8 cellular contexts compared by ENCODE assay signal in genomic region chr5:88674262-88675158, GRCh38.
DNase-seq lines count a peak whose midpoint lies in the region; ATAC-seq, FAIRE-seq and TF ChIP-seq lines count a peak whose summit lies in the region.

No MANE protein-coding gene starts in this region.

- H3K27ac Mint-ChIP-seq in CD4-positive, CD25-positive, alpha-beta regulatory T cell: no peak overlapping the region
- H3K27ac Mint-ChIP-seq in astrocyte (ENCODE audit: unreplicated experiment): no peak overlapping the region

- DNase-seq in CD4-positive, CD25-positive, alpha-beta regulatory T cell: peak in 1 of 3 donors; percentile 69
- DNase-seq in NCI-H526 treated with DMSO at 0.1 percent for 48 hours (lab: John Stamatoyannopoulos, UW) (peak; percentile 60), astrocyte (ENCODE audit: low read depth) (peak; percentile 80), kidney epithelial cell (ENCODE audit: low read depth) (no peak), stomach (no peak), lower leg skin (ENCODE audit: low spot score in 2 of 2) (no peak)

- peaks cover 91% of the 10 kb centered on the region for H3K27me3 Mint-ChIP-seq in CD4-positive, CD25-positive, alpha-beta regulatory T cell
- peaks cover 73% of the 10 kb centered on the region for H3K27me3 Mint-ChIP-seq in astrocyte (ENCODE audit: low read depth, unreplicated experiment)

- peak overlapping the region; percentile 38 to 81 (median 74) for H3K4me3 Mint-ChIP-seq in CD4-positive, CD25-positive, alpha-beta regulatory T cell
- peak overlapping the region; percentile 79 for H3K4me3 Mint-ChIP-seq in astrocyte (ENCODE audit: unreplicated experiment)

- peaks cover 69% of the 10 kb centered on the region for H3K27me3 ChIP-seq in CD4-positive, CD25-positive, alpha-beta regulatory T cell (ENCODE audit: control insufficient read depth, insufficient read depth, low read length)
- peaks cover 10% of the 10 kb centered on the region for H3K27me3 ChIP-seq in astrocyte (ENCODE audit: insufficient read depth, low read length)
- peaks cover 79% of the 10 kb centered on the region for H3K27me3 ChIP-seq in kidney epithelial cell (ENCODE audit: control insufficient read depth, insufficient read depth, low read length)
- H3K27me3 ChIP-seq in stomach: peaks cover 33 to 100% (median 91%) of the 10 kb centered on the region in 3 donors

- peak overlapping the region; percentile 62 for H3K4me3 ChIP-seq in CD4-positive, CD25-positive, alpha-beta regulatory T cell (ENCODE audit: low read depth, low read length)
- peak overlapping the region; percentile 83 for H3K4me3 ChIP-seq in astrocyte (ENCODE audit: insufficient read depth, low read depth, low read length)
- peak overlapping the region; percentile 33 for H3K4me3 ChIP-seq in kidney epithelial cell (ENCODE audit: low read depth, low read length)
- H3K4me3 ChIP-seq in stomach: peak overlapping the region; percentile 34 to 56 (median 40)
- H3K4me3 ChIP-seq in lower leg skin (ENCODE audit: low read depth, poor library complexity, severe bottlenecking): no peak overlapping the region

- TF ChIP-seq POLR2A in stomach (IDR thresholded peaks at IDR 0.05) (no peak), lower leg skin (IDR thresholded peaks at IDR 0.05) (no peak)

- H3K9ac ChIP-seq in astrocyte (ENCODE audit: low read length): peak overlapping the region; percentile 91

- no peak for TF ChIP-seq EP300 in stomach (IDR thresholded peaks at IDR 0.05)

- peaks cover 12% of the 10 kb centered on the region for H4K20me1 ChIP-seq in astrocyte (ENCODE audit: insufficient read depth, low read length)

- no peak for TF ChIP-seq CTCF in astrocyte (IDR thresholded peaks at IDR 0.05; ENCODE audit: insufficient read depth, low read depth, low read length)
- TF ChIP-seq CTCF in kidney epithelial cell (IDR thresholded peaks at IDR 0.05; ENCODE audit: insufficient read depth, low read length, poor library complexity, severe bottlenecking): no peak
- TF ChIP-seq CTCF in stomach (IDR thresholded peaks at IDR 0.05): no peak
- TF ChIP-seq CTCF in lower leg skin (IDR thresholded peaks at IDR 0.05): no peak

- H3K4me2 ChIP-seq in astrocyte (ENCODE audit: low read length): peak overlapping the region; percentile 91

- intact Hi-C loops in stomach (cut with DNase I; ENCODE audit: low total_unique reads): loop anchor here (10.0 kb wide), 1 partner anchor 540 kb away; no protein-coding TSS in a partner anchor
- intact Hi-C loops in lower leg skin (cut with DNase I; ENCODE audit: low total_unique reads): no loop called here

- H3K27ac ChIP-seq in CD4-positive, CD25-positive, alpha-beta regulatory T cell (ENCODE audit: insufficient read depth, low read length, poor library complexity, severe bottlenecking): no peak overlapping the region
- peak overlapping the region; percentile 93 for H3K27ac ChIP-seq in astrocyte (ENCODE audit: low read depth, low read length)
- peak overlapping the region in 2 of 5 donors; percentile 11 to 36 for H3K27ac ChIP-seq in stomach

- peaks cover 88% of the 10 kb centered on the region for H3K79me2 ChIP-seq in astrocyte (ENCODE audit: insufficient read depth, low read length)

- peaks cover 7 to 41% (median 19%) of the 10 kb centered on the region in 4 donors for H3K4me1 Mint-ChIP-seq in CD4-positive, CD25-positive, alpha-beta regulatory T cell
- peaks cover 18% of the 10 kb centered on the region for H3K4me1 Mint-ChIP-seq in astrocyte (ENCODE audit: low read depth, unreplicated experiment)

- peak overlapping the region; percentile 72 for H2AFZ ChIP-seq in astrocyte (ENCODE audit: low read depth, low read length)

- ATAC-seq in CD4-positive, CD25-positive, alpha-beta regulatory T cell (ENCODE audit: low read depth in 2 of 2): peak in 1 of 2 donors; percentile 38
- ATAC-seq in GM18870 (IDR thresholded peaks at IDR 0.05; ENCODE audit: unreplicated experiment) (peak; percentile 46), HG03095 (IDR thresholded peaks at IDR 0.05; ENCODE audit: unreplicated experiment) (peak; percentile 67)

- FAIRE-seq in astrocyte (lab: Jason Lieb, UNC): no peak

- 2 to 4% (median 4%) methylated on average over 46 to 87 of the region's 87 CpGs for WGBS in stomach, 5 donors
- 0 to 2% methylated on average over 35 to 79 of the region's 87 CpGs for WGBS in lower leg skin, 2 donors

- peaks cover 0 to 22% (median 3%) of the 10 kb centered on the region in 7 donors for H3K9me3 Mint-ChIP-seq in CD4-positive, CD25-positive, alpha-beta regulatory T cell
- no peaks in the 10 kb centered on the region for H3K9me3 Mint-ChIP-seq in astrocyte (ENCODE audit: unreplicated experiment)

- peaks cover 2 to 12% of the 10 kb centered on the region in 2 experiments for H3K9me3 ChIP-seq in CD4-positive, CD25-positive, alpha-beta regulatory T cell (ENCODE audit: control insufficient read depth in 2 of 2, low read length in 2 of 2)
- H3K9me3 ChIP-seq in astrocyte (ENCODE audit: insufficient read depth, low read depth, low read length): no peaks in the 10 kb centered on the region
- H3K9me3 ChIP-seq in stomach: peaks cover 0 to 4% (median 0%) of the 10 kb centered on the region in 4 donors

- H3K36me3 Mint-ChIP-seq in CD4-positive, CD25-positive, alpha-beta regulatory T cell: no peaks in the 10 kb centered on the region
- H3K36me3 Mint-ChIP-seq in astrocyte (ENCODE audit: low read depth, unreplicated experiment): no peaks in the 10 kb centered on the region

- peaks cover 21% of the 10 kb centered on the region for H3K4me1 ChIP-seq in CD4-positive, CD25-positive, alpha-beta regulatory T cell (ENCODE audit: control insufficient read depth, insufficient read depth, low read length, poor library complexity, severe bottlenecking)
- peaks cover 35% of the 10 kb centered on the region for H3K4me1 ChIP-seq in astrocyte (ENCODE audit: insufficient read depth, low read length)
- peaks cover 17 to 31% (median 25%) of the 10 kb centered on the region in 4 donors for H3K4me1 ChIP-seq in stomach

- H3K36me3 ChIP-seq in CD4-positive, CD25-positive, alpha-beta regulatory T cell (ENCODE audit: control insufficient read depth, insufficient read depth, low read length): no peaks in the 10 kb centered on the region
- H3K36me3 ChIP-seq in astrocyte (ENCODE audit: insufficient read depth, low read length): no peaks in the 10 kb centered on the region
- H3K36me3 ChIP-seq in kidney epithelial cell (ENCODE audit: control insufficient read depth, insufficient read depth, low read length): no peaks in the 10 kb centered on the region
- no peaks in the 10 kb centered on the region for H3K36me3 ChIP-seq in stomach

Comparison
In these comparisons a context has a peak if more than half of its experiments do, and no peak if none do; other contexts are left out.
1. DNase-seq: peak in NCI-H526 treated with DMSO at 0.1 percent for 48 hours (single experiment) and astrocyte (single experiment); none in kidney epithelial cell (single experiment), stomach (single experiment) and lower leg skin (0 of 2).